ENCODE assay signal across 2 cellular contexts in the genomic region with DNA sequence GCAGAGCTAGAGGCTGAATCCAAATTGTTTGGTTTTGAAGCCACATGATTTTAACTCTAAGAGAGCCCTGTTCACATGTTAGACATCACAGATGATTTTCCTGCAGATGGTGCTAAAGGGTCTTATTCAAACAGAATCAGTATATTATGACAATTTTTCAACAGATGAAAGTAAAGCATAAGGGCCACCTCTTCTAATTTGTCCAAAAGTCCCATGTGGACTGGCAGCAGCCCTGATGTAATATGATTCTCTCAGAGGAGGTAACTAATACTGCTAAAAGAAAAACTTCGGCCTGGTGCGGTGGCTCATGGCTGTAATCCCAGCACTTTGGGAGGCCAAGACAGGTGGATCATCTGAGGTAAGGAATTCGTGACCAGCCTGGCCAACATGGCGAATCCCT.
TF ChIP-seq lines count a peak whose summit lies in the region.

No MANE protein-coding gene starts in this region.

TF ChIP-seq in A549, 52 proteins besides CTCF, POLR2A, EP300 and RAD21 (continued from another document):
- TF ChIP-seq, protein P1, sequence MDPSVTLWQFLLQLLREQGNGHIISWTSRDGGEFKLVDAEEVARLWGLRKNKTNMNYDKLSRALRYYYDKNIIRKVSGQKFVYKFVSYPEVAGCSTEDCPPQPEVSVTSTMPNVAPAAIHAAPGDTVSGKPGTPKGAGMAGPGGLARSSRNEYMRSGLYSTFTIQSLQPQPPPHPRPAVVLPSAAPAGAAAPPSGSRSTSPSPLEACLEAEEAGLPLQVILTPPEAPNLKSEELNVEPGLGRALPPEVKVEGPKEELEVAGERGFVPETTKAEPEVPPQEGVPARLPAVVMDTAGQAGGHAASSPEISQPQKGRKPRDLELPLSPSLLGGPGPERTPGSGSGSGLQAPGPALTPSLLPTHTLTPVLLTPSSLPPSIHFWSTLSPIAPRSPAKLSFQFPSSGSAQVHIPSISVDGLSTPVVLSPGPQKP (IDR thresholded peaks at IDR 0.05; ENCODE audit: low read depth, low read length), result no peak
- no peak for TF ChIP-seq RFX5 (IDR thresholded peaks at IDR 0.05)
- TF ChIP-seq RNF2 (IDR thresholded peaks at IDR 0.05; ENCODE audit: borderline replicate concordance, low read depth), result no peak
- TF ChIP-seq PHF8 (IDR thresholded peaks at IDR 0.05; ENCODE audit: borderline replicate concordance, low read depth), result no peak
- TF ChIP-seq, protein P2, sequence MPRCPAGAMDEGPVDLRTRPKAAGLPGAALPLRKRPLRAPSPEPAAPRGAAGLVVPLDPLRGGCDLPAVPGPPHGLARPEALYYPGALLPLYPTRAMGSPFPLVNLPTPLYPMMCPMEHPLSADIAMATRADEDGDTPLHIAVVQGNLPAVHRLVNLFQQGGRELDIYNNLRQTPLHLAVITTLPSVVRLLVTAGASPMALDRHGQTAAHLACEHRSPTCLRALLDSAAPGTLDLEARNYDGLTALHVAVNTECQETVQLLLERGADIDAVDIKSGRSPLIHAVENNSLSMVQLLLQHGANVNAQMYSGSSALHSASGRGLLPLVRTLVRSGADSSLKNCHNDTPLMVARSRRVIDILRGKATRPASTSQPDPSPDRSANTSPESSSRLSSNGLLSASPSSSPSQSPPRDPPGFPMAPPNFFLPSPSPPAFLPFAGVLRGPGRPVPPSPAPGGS (IDR thresholded peaks at IDR 0.05), result no peak

TF ChIP-seq in SK-N-SH, 30 proteins besides CTCF, POLR2A, EP300 and RAD21 (continued from another document):
- TF ChIP-seq, protein P3, sequence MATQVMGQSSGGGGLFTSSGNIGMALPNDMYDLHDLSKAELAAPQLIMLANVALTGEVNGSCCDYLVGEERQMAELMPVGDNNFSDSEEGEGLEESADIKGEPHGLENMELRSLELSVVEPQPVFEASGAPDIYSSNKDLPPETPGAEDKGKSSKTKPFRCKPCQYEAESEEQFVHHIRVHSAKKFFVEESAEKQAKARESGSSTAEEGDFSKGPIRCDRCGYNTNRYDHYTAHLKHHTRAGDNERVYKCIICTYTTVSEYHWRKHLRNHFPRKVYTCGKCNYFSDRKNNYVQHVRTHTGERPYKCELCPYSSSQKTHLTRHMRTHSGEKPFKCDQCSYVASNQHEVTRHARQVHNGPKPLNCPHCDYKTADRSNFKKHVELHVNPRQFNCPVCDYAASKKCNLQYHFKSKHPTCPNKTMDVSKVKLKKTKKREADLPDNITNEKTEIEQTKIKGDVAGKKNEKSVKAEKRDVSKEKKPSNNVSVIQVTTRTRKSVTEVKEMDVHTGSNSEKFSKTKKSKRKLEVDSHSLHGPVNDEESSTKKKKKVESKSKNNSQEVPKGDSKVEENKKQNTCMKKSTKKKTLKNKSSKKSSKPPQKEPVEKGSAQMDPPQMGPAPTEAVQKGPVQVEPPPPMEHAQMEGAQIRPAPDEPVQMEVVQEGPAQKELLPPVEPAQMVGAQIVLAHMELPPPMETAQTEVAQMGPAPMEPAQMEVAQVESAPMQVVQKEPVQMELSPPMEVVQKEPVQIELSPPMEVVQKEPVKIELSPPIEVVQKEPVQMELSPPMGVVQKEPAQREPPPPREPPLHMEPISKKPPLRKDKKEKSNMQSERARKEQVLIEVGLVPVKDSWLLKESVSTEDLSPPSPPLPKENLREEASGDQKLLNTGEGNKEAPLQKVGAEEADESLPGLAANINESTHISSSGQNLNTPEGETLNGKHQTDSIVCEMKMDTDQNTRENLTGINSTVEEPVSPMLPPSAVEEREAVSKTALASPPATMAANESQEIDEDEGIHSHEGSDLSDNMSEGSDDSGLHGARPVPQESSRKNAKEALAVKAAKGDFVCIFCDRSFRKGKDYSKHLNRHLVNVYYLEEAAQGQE (IDR thresholded peaks at IDR 0.05; ENCODE audit: low read depth, low read length), result no peak
- TF ChIP-seq CHD2 (IDR thresholded peaks at IDR 0.05; ENCODE audit: low read length, partially characterized antibody), result no peak
- TF ChIP-seq, protein P4, sequence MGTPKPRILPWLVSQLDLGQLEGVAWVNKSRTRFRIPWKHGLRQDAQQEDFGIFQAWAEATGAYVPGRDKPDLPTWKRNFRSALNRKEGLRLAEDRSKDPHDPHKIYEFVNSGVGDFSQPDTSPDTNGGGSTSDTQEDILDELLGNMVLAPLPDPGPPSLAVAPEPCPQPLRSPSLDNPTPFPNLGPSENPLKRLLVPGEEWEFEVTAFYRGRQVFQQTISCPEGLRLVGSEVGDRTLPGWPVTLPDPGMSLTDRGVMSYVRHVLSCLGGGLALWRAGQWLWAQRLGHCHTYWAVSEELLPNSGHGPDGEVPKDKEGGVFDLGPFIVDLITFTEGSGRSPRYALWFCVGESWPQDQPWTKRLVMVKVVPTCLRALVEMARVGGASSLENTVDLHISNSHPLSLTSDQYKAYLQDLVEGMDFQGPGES (IDR thresholded peaks at IDR 0.05; ENCODE audit: low read depth, low read length), result no peak
- no peak for TF ChIP-seq NRF1 (IDR thresholded peaks at IDR 0.05; ENCODE audit: low read depth, low read length)
- TF ChIP-seq, protein P5, sequence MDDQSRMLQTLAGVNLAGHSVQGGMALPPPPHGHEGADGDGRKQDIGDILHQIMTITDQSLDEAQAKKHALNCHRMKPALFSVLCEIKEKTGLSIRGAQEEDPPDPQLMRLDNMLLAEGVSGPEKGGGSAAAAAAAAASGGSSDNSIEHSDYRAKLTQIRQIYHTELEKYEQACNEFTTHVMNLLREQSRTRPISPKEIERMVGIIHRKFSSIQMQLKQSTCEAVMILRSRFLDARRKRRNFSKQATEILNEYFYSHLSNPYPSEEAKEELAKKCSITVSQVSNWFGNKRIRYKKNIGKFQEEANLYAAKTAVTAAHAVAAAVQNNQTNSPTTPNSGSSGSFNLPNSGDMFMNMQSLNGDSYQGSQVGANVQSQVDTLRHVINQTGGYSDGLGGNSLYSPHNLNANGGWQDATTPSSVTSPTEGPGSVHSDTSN (IDR thresholded peaks at IDR 0.05), result no peak
- no peak for TF ChIP-seq MXI1 (IDR thresholded peaks at IDR 0.05; ENCODE audit: low read depth, low read length)
- TF ChIP-seq YY1 (IDR thresholded peaks at IDR 0.05; ENCODE audit: low read depth), result no peak
- no peak for TF ChIP-seq TEAD4 (IDR thresholded peaks at IDR 0.05; ENCODE audit: borderline replicate concordance, insufficient read depth)
- TF ChIP-seq SMC3 (IDR thresholded peaks at IDR 0.05; ENCODE audit: low read depth, low read length), result no peak
- no peak for TF ChIP-seq FOXJ3 (CRISPR knock-in tag; IDR thresholded peaks at IDR 0.05)
- no peak for TF ChIP-seq RFX5 (IDR thresholded peaks at IDR 0.05; ENCODE audit: low read length)
- no peak for TF ChIP-seq EZH2phosphoT487 (IDR thresholded peaks at IDR 0.05; ENCODE audit: borderline replicate concordance, low read depth)
- no peak for TF ChIP-seq POLR2AphosphoS5 (IDR thresholded peaks at IDR 0.05; ENCODE audit: low read depth, low read length)
- TF ChIP-seq, protein P6, sequence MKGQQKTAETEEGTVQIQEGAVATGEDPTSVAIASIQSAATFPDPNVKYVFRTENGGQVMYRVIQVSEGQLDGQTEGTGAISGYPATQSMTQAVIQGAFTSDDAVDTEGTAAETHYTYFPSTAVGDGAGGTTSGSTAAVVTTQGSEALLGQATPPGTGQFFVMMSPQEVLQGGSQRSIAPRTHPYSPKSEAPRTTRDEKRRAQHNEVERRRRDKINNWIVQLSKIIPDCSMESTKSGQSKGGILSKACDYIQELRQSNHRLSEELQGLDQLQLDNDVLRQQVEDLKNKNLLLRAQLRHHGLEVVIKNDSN (IDR thresholded peaks at IDR 0.05; ENCODE audit: borderline replicate concordance, low read depth), result no peak
- TF ChIP-seq TCF12 (IDR thresholded peaks at IDR 0.05), result no peak
- no peak for TF ChIP-seq JUND (IDR thresholded peaks at IDR 0.05)
